ENCODE assay signal across 17 cellular contexts in genomic region chr7:44348851-44349781, GRCh38. TPM values are rescaled to one million over a fixed set of nuclear protein-coding genes. Genes with fewer than 3 reads are reported as not detected.
A peak's percentile ranks its signal among the peaks of the same experiment; 100 is the strongest.
DNase-seq lines count a peak whose midpoint lies in the region; ATAC-seq and TF ChIP-seq lines count a peak whose summit lies in the region.
"Had no signal": no experiment of that assay in that cellular context is flagged by ENCODE, and none has a peak within 500 bp of the region (broad histone marks: within the 10 kb centered on the region; RNA-seq: fewer than 3 reads in every experiment).

No MANE protein-coding gene starts in this region.

- H3K4ac ChIP-seq in H9 (ENCODE audit: low read depth, low read length), result no peak overlapping the region

- no peak overlapping the region for H3K4me3 Mint-ChIP-seq in H9
- H3K4me3 Mint-ChIP-seq: IgD-negative memory B cell had no signal

- WGBS in H9 (ENCODE audit: extremely low coverage, insufficient read length, low lambda C conversion rate), result no CpG with 5 or more reads among the region's 9 CpGs

- no peak overlapping the region for H4K8ac ChIP-seq in H9 (replicated peaks; ENCODE audit: insufficient read length, low read depth, low read length)

- H2BK15ac ChIP-seq in H9 (ENCODE audit: low read depth, low read length), result no peak overlapping the region

- no peak overlapping the region for H2AFZ ChIP-seq in H9 (ENCODE audit: low read length)
- H2AFZ ChIP-seq: PC-9 had no signal

- H3K9me3 ChIP-seq in H9 (ENCODE audit: control insufficient read depth, low read depth, low read length) (no peaks in the 10 kb centered on the region), left ventricle myocardium inferior (replicated peaks) (peaks cover 8% of the 10 kb centered on the region)
- H3K9me3 ChIP-seq: adrenal gland, testis had no signal

- H2BK5ac ChIP-seq in H9 (ENCODE audit: insufficient read length, low read length), result no peak overlapping the region

- no peak overlapping the region for H3K56ac ChIP-seq in H9 (ENCODE audit: insufficient read length, low read depth, low read length)

- no peak overlapping the region for H3T11ph ChIP-seq in H9 (ENCODE audit: low read length)

- H3K79me1 ChIP-seq in H9 (ENCODE audit: insufficient read depth, low read depth, low read length, poor library complexity, severe bottlenecking), result no peaks in the 10 kb centered on the region

- no peak overlapping the region for H3K14ac ChIP-seq in H9 (ENCODE audit: insufficient read depth, low read length)

- H3K9me3 Mint-ChIP-seq in H9, result peaks cover 0 to 10% of the 10 kb centered on the region in 2 experiments; a peak in 3 of 5 replicates

- peaks cover 3 to 9% of the 10 kb centered on the region in 2 experiments; a peak in 3 of 4 replicates for H3K4me1 Mint-ChIP-seq in H9
- H3K4me1 Mint-ChIP-seq: IgD-negative memory B cell had no signal

- no peak overlapping the region for H4K91ac ChIP-seq in H9 (ENCODE audit: insufficient read length, low read depth, low read length)

- H2AK5ac ChIP-seq in H9 (ENCODE audit: insufficient read length, low read length), result no peak overlapping the region

- H3K4me1 ChIP-seq in H9 (ENCODE audit: insufficient read depth, low read length), result no peaks in the 10 kb centered on the region
- peaks cover 24% of the 10 kb centered on the region for H3K4me1 ChIP-seq in left ventricle myocardium inferior
- H3K4me1 ChIP-seq: adrenal gland, testis had no signal

- no peak overlapping the region for H3K18ac ChIP-seq in H9 (ENCODE audit: insufficient read length, low read depth, low read length)

- TF ChIP-seq CTCF in H9 (conservative IDR thresholded peaks at IDR 0.05) (peak; percentile 69), left ventricle myocardium inferior (IDR thresholded peaks at IDR 0.05; ENCODE audit: borderline replicate concordance) (peak; percentile 15), retinal pigment epithelial cell (conservative IDR thresholded peaks at IDR 0.05; ENCODE audit: low read depth, low read length) (peak; percentile 41)

- peaks cover 10% of the 10 kb centered on the region for H3K27me3 Mint-ChIP-seq in H9 (ENCODE audit: low read depth)

- no peaks in the 10 kb centered on the region for H3K23me2 ChIP-seq in H9 (ENCODE audit: insufficient read length, low read depth, low read length, poor library complexity, severe bottlenecking)

- H3K23ac ChIP-seq in H9 (ENCODE audit: insufficient read length, low read depth, low read length), result no peak overlapping the region

- H3K79me2 ChIP-seq in H9 (ENCODE audit: insufficient read depth, low read length), result no peaks in the 10 kb centered on the region

- H3K36me3 ChIP-seq in left ventricle myocardium inferior, result no peaks in the 10 kb centered on the region
- H3K36me3 ChIP-seq: adrenal gland had no signal

- ATAC-seq in HG03025 (IDR thresholded peaks at IDR 0.05; ENCODE audit: low FRiP score, unreplicated experiment), result no peak

- no peaks in the 10 kb centered on the region for H3K36me3 Mint-ChIP-seq in H9 (ENCODE audit: insufficient read depth in 1 of 3, low read depth in 3 of 3)
- H3K36me3 Mint-ChIP-seq: IgD-negative memory B cell had no signal

- H2BK12ac ChIP-seq in H9 (ENCODE audit: insufficient read length, low read depth, low read length), result no peak overlapping the region

- H3K27ac ChIP-seq in H9 (ENCODE audit: insufficient read length, low read depth, low read length), result no peak overlapping the region
- no peak overlapping the region for H3K27ac ChIP-seq in left ventricle myocardium inferior (replicated peaks)
- H3K27ac ChIP-seq: adrenal gland, PC-9, skin epidermis, testis had no signal

- H3K9ac ChIP-seq in H9 (ENCODE audit: extremely low read depth, insufficient read length, low read length), result no peak overlapping the region

- H4K5ac ChIP-seq in H9 (ENCODE audit: insufficient read length, low read depth, low read length), result no peak overlapping the region

- H3K27ac Mint-ChIP-seq in H9, result no peak overlapping the region
- H3K27ac Mint-ChIP-seq: IgD-negative memory B cell had no signal

- H3K27me3 ChIP-seq in H9 (ENCODE audit: insufficient read depth, low read length) (no peaks in the 10 kb centered on the region), left ventricle myocardium inferior (ENCODE audit: low read depth) (no peaks in the 10 kb centered on the region)
- H3K27me3 ChIP-seq: adrenal gland, testis had no signal

- intact Hi-C loops in left ventricle myocardium inferior (cut with micrococcal nuclease), result no loop called here

- H3K4me2 ChIP-seq in H9 (ENCODE audit: insufficient read depth, insufficient read length, low read length), result no peak overlapping the region
- H3K4me2 ChIP-seq: PC-9 had no signal

- in situ Hi-C loops in SK-MEL-5 (cut with HindIII; ENCODE audit: low pct_unique_long_range_greater_than_20kb, low sequenced_read_pairs), result no loop called here

- H3K4me3 ChIP-seq in left ventricle myocardium inferior (no peak overlapping the region), retinal pigment epithelial cell (ENCODE audit: low read length) (no peak overlapping the region)
- H3K4me3 ChIP-seq: adrenal gland, PC-9, skin epidermis, testis had no signal

- no peak overlapping the region for H2BK20ac ChIP-seq in H9 (ENCODE audit: low read depth, low read length, poor library complexity, severe bottlenecking)

- no peak overlapping the region for H2BK120ac ChIP-seq in H9 (ENCODE audit: low read depth, low read length, poor library complexity, severe bottlenecking)

- H4K20me1 ChIP-seq in H9 (ENCODE audit: control insufficient read depth, insufficient read depth, insufficient read length), result no peaks in the 10 kb centered on the region

- DNase-seq in H9, result peak; percentile 75
- peak; percentile 62 for DNase-seq in SK-MEL-5 (ENCODE audit: low read depth, low spot score)
- DNase-seq in left ventricle myocardium inferior, result no peak
- DNase-seq in retinal pigment epithelial cell (ENCODE audit: low read depth), result peak; percentile 6
- no peak for DNase-seq in stimulated activated CD4-positive, alpha-beta T cell treated with anti-CD3 and anti-CD28 coated beads, Interleukin-12 subunit alpha, Interleukin-12 subunit beta, amount 100 ng/mL, for 4 hours
- DNase-seq in middle frontal gyrus (ENCODE audit: extremely low spot score, low spot score), result no peak
- DNase-seq: C1 segment of cervical spinal cord, cerebellar nuclear complex, NCI-H2029 treated with DMSO at 0.1 percent for 48 hours, T-helper 1 cell, testis had no signal

RNA-seq across cellular contexts. Expression of gene CAMK2B, which starts 23.7 kb away (rescaled TPM):
- 0.17 and 0.24 TPM in 2 replicates for total RNA-seq in H9 (2021)
- 0.13 and 0.37 TPM in 2 replicates for total RNA-seq in SK-MEL-5 (2014; rRNA removed; shearing (Covaris generic))
- not detected in 2 replicates for polyA plus RNA-seq in SK-MEL-5 (2015; cell fraction: cytosol; rRNA removed)
- polyA plus RNA-seq in SK-MEL-5 (2015; cell fraction: nucleus; rRNA removed), result 0.12 TPM in 1 of 2 replicates, not detected in the other
- 98.0 TPM for total RNA-seq in left ventricle myocardium inferior
- total RNA-seq: mononuclear cell had no signal
- polyA plus RNA-seq: IgD-negative memory B cell had no signal

Comparison
In these comparisons a context has a peak if more than half of its experiments do, and no peak if none do; other contexts are left out.
1. DNase-seq: peak in H9 (single experiment), SK-MEL-5 (single experiment) and retinal pigment epithelial cell (single experiment); none in left ventricle myocardium inferior (single experiment), stimulated activated CD4-positive, alpha-beta T cell treated with anti-CD3 and anti-CD28 coated beads, Interleukin-12 subunit alpha, Interleukin-12 subunit beta, amount 100 ng/mL, for 4 hours (single experiment) and middle frontal gyrus (single experiment).
2. CTCF ChIP-seq: peak in every context shown above with its lines; median percentile 69 in H9; 41 in retinal pigment epithelial cell; 15 in left ventricle myocardium inferior.
3. RNA of gene CAMK2B, which starts 23.7 kb away (total RNA-seq): 98.0 TPM in left ventricle myocardium inferior (single experiment); 0.17 to 0.24 TPM in H9 and 0.13 to 0.37 TPM in SK-MEL-5; every median in the first group is over 10 times any median in the second.